15 cellular contexts compared by ENCODE assay signal in genomic region chr6:146788115-146788514, GRCh38.
"Had no signal": no experiment of that assay in that cellular context is flagged by ENCODE, and none has a peak within 500 bp of the region (broad histone marks: within the 10 kb centered on the region; RNA-seq: fewer than 3 reads in every experiment).

No MANE protein-coding gene starts in this region.

- H3K27me3 ChIP-seq: adrenal gland, cardiac muscle cell, right atrium auricular region, suprapubic skin had no signal

- H3K27me3 Mint-ChIP-seq: type B pancreatic cell had no signal

- H3K36me3 ChIP-seq: adrenal gland, cardiac muscle cell, left ventricle myocardium inferior, right atrium auricular region, suprapubic skin had no signal

- H3K4me3 Mint-ChIP-seq: activated CD4-positive, alpha-beta T cell treated with anti-CD3 and anti-CD28 coated beads, Interleukin-2, amount 10 ng/mL, durations not matched to agents 7 days and 5 days; activated naive CD4-positive, alpha-beta T cell treated with anti-CD3 and anti-CD28 coated beads, Interleukin-2, amount 10 ng/mL, durations not matched to agents 7 days and 5 days; naive thymus-derived CD8-positive, alpha-beta T cell; stimulated activated naive CD8-positive, alpha-beta T cell treated with anti-CD3 and anti-CD28 coated beads, Interleukin-15, Interleukin-2, amounts not matched to agents 100 ng/mL and 50 ng/mL, for 24 hours; type B pancreatic cell; WTC11 had no signal

- H3K36me3 Mint-ChIP-seq: activated naive CD4-positive, alpha-beta T cell treated with anti-CD3 and anti-CD28 coated beads, Interleukin-2, amount 10 ng/mL, durations not matched to agents 7 days and 5 days; type B pancreatic cell had no signal

- H3K9me3 ChIP-seq: adrenal gland, right atrium auricular region had no signal

- H3K27ac ChIP-seq: adrenal gland, cardiac muscle cell, dorsolateral prefrontal cortex, left ventricle myocardium inferior, right atrium auricular region, suprapubic skin had no signal

- H3K27ac Mint-ChIP-seq: activated CD4-positive, alpha-beta T cell treated with anti-CD3 and anti-CD28 coated beads, Interleukin-2, amount 10 ng/mL, durations not matched to agents 7 days and 5 days; activated naive CD4-positive, alpha-beta T cell treated with anti-CD3 and anti-CD28 coated beads, Interleukin-2, amount 10 ng/mL, durations not matched to agents 7 days and 5 days; naive thymus-derived CD8-positive, alpha-beta T cell; stimulated activated naive CD8-positive, alpha-beta T cell treated with anti-CD3 and anti-CD28 coated beads, Interleukin-15, Interleukin-2, amounts not matched to agents 100 ng/mL and 50 ng/mL, for 24 hours; type B pancreatic cell; WTC11 had no signal

- H3K4me3 ChIP-seq: adrenal gland, cardiac muscle cell, dorsolateral prefrontal cortex, left ventricle myocardium inferior, right atrium auricular region, suprapubic skin had no signal

- H3K9me3 Mint-ChIP-seq: activated CD4-positive, alpha-beta T cell treated with anti-CD3 and anti-CD28 coated beads, Interleukin-2, amount 10 ng/mL, durations not matched to agents 7 days and 5 days; type B pancreatic cell had no signal

- H3K4me1 ChIP-seq: adrenal gland, left ventricle myocardium inferior, right atrium auricular region, suprapubic skin had no signal

- DNase-seq: activated CD4-positive, alpha-beta T cell treated with anti-CD3 and anti-CD28 coated beads, Interleukin-2, amount 10 ng/mL, durations not matched to agents 7 days and 5 days; activated naive CD4-positive, alpha-beta T cell treated with anti-CD3 and anti-CD28 coated beads, Interleukin-2, amount 10 ng/mL, durations not matched to agents 7 days and 5 days; adrenal gland; dorsolateral prefrontal cortex; erythroblast; hippocampal formation; left ventricle myocardium inferior; naive thymus-derived CD8-positive, alpha-beta T cell; nucleus accumbens had no signal
